Comparison of ENCODE assay signal across 1 cellular context in the genomic region with DNA sequence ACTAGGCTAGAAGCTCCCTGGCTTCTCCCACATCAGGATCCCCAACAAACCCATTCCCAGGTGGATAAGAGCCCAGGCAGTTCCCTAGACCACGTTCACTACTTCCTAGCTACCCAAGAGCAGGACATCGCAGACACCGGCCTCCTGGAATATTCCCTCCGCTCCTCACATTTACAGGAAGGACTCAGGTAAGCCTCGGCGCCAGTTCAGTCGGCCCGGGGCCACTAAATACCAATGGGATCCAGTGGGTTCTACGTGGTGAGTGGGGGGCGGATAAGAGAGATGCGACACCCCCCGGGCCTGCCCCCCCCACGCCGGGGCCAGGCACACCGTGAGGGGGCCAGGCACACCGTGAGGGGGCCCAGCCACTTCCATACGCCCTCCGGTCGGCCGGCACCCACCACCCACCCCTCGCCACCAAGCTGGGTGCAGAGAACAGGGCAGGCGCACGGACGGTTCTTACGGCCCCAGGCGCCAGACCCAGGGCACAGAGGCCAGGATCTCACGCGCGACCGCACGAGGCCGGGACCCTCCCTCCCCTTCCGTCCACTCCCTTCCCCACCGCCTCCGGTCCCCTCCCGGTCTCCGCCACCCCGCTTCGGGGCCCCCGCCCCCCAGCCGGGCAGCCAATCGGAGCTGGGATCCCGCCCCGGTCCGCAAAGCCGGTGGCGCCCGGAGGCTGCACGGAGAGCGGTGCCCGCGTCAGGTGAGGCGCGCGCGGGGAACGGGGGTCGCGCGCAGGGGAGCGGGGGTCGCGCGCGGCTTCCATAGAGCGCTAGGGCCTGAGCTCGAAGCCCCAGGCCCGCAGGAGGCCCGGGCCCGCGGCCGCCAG.
TF ChIP-seq lines count a peak whose summit lies in the region.

A gene with protein sequence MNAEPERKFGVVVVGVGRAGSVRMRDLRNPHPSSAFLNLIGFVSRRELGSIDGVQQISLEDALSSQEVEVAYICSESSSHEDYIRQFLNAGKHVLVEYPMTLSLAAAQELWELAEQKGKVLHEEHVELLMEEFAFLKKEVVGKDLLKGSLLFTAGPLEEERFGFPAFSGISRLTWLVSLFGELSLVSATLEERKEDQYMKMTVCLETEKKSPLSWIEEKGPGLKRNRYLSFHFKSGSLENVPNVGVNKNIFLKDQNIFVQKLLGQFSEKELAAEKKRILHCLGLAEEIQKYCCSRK (plus strand): TSS at position 652 of the 832 bp plus-strand sequence. CDS start 12,479 bp downstream, outside the sequence.

TF ChIP-seq in HEK293, 187 proteins besides CTCF, POLR2A, EP300 and RAD21 (continued from another document):
- TF ChIP-seq, protein P1, sequence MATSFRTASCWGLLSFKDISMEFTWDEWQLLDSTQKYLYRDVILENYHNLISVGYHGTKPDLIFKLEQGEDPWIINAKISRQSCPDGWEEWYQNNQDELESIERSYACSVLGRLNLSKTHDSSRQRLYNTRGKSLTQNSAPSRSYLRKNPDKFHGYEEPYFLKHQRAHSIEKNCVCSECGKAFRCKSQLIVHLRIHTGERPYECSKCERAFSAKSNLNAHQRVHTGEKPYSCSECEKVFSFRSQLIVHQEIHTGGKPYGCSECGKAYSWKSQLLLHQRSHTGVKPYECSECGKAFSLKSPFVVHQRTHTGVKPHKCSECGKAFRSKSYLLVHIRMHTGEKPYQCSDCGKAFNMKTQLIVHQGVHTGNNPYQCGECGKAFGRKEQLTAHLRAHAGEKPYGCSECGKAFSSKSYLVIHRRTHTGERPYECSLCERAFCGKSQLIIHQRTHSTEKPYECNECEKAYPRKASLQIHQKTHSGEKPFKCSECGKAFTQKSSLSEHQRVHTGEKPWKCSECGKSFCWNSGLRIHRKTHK (tag by site-specific recombination; IDR thresholded peaks at IDR 0.05), result no peak
- TF ChIP-seq, protein P2, sequence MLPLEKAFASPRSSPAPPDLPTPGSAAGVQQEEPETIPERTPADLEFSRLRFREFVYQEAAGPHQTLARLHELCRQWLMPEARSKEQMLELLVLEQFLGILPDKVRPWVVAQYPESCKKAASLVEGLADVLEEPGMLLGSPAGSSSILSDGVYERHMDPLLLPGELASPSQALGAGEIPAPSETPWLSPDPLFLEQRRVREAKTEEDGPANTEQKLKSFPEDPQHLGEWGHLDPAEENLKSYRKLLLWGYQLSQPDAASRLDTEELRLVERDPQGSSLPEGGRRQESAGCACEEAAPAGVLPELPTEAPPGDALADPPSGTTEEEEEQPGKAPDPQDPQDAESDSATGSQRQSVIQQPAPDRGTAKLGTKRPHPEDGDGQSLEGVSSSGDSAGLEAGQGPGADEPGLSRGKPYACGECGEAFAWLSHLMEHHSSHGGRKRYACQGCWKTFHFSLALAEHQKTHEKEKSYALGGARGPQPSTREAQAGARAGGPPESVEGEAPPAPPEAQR (tag by site-specific recombination; IDR thresholded peaks at IDR 0.05), result 0 out of 2 replicates have a peak, but pooled peaks have one; percentile 43
- TF ChIP-seq, protein P3, sequence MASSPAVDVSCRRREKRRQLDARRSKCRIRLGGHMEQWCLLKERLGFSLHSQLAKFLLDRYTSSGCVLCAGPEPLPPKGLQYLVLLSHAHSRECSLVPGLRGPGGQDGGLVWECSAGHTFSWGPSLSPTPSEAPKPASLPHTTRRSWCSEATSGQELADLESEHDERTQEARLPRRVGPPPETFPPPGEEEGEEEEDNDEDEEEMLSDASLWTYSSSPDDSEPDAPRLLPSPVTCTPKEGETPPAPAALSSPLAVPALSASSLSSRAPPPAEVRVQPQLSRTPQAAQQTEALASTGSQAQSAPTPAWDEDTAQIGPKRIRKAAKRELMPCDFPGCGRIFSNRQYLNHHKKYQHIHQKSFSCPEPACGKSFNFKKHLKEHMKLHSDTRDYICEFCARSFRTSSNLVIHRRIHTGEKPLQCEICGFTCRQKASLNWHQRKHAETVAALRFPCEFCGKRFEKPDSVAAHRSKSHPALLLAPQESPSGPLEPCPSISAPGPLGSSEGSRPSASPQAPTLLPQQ (tag by site-specific recombination; IDR thresholded peaks at IDR 0.05), result peak; percentile 27; the same call in 1 of the 2 replicates
- TF ChIP-seq ZNF791 (tag by site-specific recombination; IDR thresholded peaks at IDR 0.05) (no peak), SP2 (tag by site-specific recombination; IDR thresholded peaks at IDR 0.05) (peak; percentile 74)
- TF ChIP-seq, protein P4, sequence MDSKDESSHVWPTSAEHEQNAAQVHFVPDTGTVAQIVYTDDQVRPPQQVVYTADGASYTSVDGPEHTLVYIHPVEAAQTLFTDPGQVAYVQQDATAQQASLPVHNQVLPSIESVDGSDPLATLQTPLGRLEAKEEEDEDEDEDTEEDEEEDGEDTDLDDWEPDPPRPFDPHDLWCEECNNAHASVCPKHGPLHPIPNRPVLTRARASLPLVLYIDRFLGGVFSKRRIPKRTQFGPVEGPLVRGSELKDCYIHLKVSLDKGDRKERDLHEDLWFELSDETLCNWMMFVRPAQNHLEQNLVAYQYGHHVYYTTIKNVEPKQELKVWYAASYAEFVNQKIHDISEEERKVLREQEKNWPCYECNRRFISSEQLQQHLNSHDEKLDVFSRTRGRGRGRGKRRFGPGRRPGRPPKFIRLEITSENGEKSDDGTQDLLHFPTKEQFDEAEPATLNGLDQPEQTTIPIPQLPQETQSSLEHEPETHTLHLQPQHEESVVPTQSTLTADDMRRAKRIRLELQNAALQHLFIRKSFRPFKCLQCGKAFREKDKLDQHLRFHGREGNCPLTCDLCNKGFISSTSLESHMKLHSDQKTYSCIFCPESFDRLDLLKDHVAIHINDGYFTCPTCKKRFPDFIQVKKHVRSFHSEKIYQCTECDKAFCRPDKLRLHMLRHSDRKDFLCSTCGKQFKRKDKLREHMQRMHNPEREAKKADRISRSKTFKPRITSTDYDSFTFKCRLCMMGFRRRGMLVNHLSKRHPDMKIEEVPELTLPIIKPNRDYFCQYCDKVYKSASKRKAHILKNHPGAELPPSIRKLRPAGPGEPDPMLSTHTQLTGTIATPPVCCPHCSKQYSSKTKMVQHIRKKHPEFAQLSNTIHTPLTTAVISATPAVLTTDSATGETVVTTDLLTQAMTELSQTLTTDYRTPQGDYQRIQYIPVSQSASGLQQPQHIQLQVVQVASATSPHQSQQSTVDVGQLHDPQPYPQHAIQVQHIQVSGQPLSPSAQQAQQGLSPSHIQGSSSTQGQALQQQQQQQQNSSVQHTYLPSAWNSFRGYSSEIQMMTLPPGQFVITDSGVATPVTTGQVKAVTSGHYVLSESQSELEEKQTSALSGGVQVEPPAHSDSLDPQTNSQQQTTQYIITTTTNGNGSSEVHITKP (tag by site-specific recombination; IDR thresholded peaks at IDR 0.05), result peak; percentile 45; the same call in 1 of the 2 replicates
- TF ChIP-seq, protein P5, sequence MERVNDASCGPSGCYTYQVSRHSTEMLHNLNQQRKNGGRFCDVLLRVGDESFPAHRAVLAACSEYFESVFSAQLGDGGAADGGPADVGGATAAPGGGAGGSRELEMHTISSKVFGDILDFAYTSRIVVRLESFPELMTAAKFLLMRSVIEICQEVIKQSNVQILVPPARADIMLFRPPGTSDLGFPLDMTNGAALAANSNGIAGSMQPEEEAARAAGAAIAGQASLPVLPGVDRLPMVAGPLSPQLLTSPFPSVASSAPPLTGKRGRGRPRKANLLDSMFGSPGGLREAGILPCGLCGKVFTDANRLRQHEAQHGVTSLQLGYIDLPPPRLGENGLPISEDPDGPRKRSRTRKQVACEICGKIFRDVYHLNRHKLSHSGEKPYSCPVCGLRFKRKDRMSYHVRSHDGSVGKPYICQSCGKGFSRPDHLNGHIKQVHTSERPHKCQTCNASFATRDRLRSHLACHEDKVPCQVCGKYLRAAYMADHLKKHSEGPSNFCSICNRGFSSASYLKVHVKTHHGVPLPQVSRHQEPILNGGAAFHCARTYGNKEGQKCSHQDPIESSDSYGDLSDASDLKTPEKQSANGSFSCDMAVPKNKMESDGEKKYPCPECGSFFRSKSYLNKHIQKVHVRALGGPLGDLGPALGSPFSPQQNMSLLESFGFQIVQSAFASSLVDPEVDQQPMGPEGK (tag by site-specific recombination; IDR thresholded peaks at IDR 0.05), result peak; percentile 86
